In the genomic region with DNA sequence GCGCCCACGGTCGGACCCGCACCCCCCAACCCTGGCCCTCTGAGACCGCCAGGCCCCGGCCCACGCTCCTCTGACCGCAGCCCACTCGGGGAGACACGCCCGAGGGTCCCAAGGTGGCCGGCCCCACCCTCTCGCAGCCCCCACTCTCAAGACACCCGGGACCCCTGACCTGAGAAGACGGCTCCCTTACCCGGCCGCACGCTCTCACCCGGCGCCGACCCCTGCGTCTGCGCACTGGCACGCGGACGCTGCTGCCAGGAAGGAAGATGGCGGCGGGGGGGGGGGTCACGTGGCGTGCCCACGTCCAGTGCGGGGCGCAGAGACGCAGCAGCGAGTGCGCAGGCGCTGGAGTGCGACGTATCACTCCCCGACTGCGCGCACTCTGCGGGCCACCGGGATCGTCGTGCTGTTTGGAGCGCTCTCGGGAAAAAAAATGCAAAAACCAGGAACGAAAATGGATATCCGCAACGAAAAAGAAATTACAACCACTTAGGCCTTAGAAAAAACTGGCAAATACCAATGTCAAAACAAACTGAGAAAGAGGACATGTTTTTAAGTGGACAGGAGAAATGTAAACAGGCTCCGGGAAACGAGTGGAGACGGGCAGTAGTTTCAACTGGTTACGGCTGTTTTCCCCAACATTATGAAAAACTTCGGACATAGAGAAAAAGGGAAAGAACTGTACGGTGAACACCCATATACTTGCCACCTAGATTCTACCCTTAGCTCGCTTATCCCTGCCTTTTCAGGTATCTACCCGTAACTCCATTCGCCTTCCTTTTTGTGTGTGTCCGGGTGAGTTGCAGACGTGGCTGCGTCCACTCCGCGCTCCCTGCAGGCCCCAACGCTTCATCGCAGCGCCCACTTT, we compare ENCODE assay signal across 8 cellular contexts. TPM values are rescaled to one million over a fixed set of nuclear protein-coding genes. Genes with fewer than 3 reads are reported as not detected.
DNase-seq lines count a peak whose midpoint lies in the region; TF ChIP-seq lines count a peak whose summit lies in the region.

A gene (minus strand): TSS at position 236 of the 868 bp plus-strand sequence. CDS start 902 bp downstream, outside the sequence.

- H3K36me3 ChIP-seq in HAP-1 (replicated peaks) (peaks cover 49% of the 10 kb centered on the region), SJCRH30 (peaks cover 2% of the 10 kb centered on the region)

- H3K9me3 Mint-ChIP-seq in nephron progenitor cell = no peaks in the 10 kb centered on the region
- H3K9me3 Mint-ChIP-seq in stimulated activated naive CD8-positive, alpha-beta T cell treated with anti-CD3 and anti-CD28 coated beads, Interleukin-15, Interleukin-2, amounts not matched to agents 100 ng/mL and 50 ng/mL, for 24 hours = no peaks in the 10 kb centered on the region

- in situ Hi-C loops in HAP-1 (cut with MboI; ENCODE audit: low sequenced_read_pairs) = no loop called here

- peak within 1 kb of the TSS; percentile 95 for H3K4me3 ChIP-seq in HAP-1
- peak within 1 kb of the TSS; percentile 99 for H3K4me3 ChIP-seq in SJCRH30
- peak within 1 kb of the TSS; percentile 91 for H3K4me3 ChIP-seq in fibroblast of villous mesenchyme (ENCODE audit: low read depth, low read length)

- H3K9me3 ChIP-seq in HAP-1 (no peaks in the 10 kb centered on the region), SJCRH30 (replicated peaks) (no peaks in the 10 kb centered on the region)

- H3K4me1 ChIP-seq in HAP-1 (0 out of 2 replicates have a peak, but pooled peaks cover 7% of the 10 kb centered on the region), SJCRH30 (peaks cover 2% of the 10 kb centered on the region)

- no peak for TF ChIP-seq CTCF in fibroblast of villous mesenchyme (IDR thresholded peaks at IDR 0.05; ENCODE audit: insufficient read depth, low read depth, low read length)
- TF ChIP-seq CTCF in nephron progenitor cell (IDR thresholded peaks at IDR 0.05) = no peak

- peak within 1 kb of the TSS; percentile 98 for H3K27ac Mint-ChIP-seq in nephron progenitor cell
- peak within 1 kb of the TSS; percentile 94 for H3K27ac Mint-ChIP-seq in stimulated activated naive CD8-positive, alpha-beta T cell treated with anti-CD3 and anti-CD28 coated beads, Interleukin-15, Interleukin-2, amounts not matched to agents 100 ng/mL and 50 ng/mL, for 24 hours

- peaks cover 69% of the 10 kb centered on the region for H3K4me1 Mint-ChIP-seq in nephron progenitor cell
- H3K4me1 Mint-ChIP-seq in stimulated activated naive CD8-positive, alpha-beta T cell treated with anti-CD3 and anti-CD28 coated beads, Interleukin-15, Interleukin-2, amounts not matched to agents 100 ng/mL and 50 ng/mL, for 24 hours (ENCODE audit: low read depth) = peaks cover 63% of the 10 kb centered on the region

- peak within 1 kb of the TSS; percentile 58 for H3K27ac ChIP-seq in SJCRH30

- H3K27me3 Mint-ChIP-seq in nephron progenitor cell (ENCODE audit: low read depth, poor library complexity) = peaks cover 3% of the 10 kb centered on the region
- H3K27me3 Mint-ChIP-seq in stimulated activated naive CD8-positive, alpha-beta T cell treated with anti-CD3 and anti-CD28 coated beads, Interleukin-15, Interleukin-2, amounts not matched to agents 100 ng/mL and 50 ng/mL, for 24 hours = no peaks in the 10 kb centered on the region

- peaks cover 44% of the 10 kb centered on the region for H3K36me3 Mint-ChIP-seq in nephron progenitor cell (ENCODE audit: low read depth)
- H3K36me3 Mint-ChIP-seq in stimulated activated naive CD8-positive, alpha-beta T cell treated with anti-CD3 and anti-CD28 coated beads, Interleukin-15, Interleukin-2, amounts not matched to agents 100 ng/mL and 50 ng/mL, for 24 hours (ENCODE audit: low read depth) = peaks cover 53% of the 10 kb centered on the region

- DNase-seq in ELF-1 (ENCODE audit: low read depth, low spot score) (peak; percentile 96), HAP-1 (ENCODE audit: low spot score in 2 of 2) (peak; percentile 77 to 88), MV-4-11 (lab: John Stamatoyannopoulos, UW) (peak; percentile 89), SJCRH30 (peak; percentile 86 to 87), activated gamma-delta T cell treated with Interleukin-2 at 50 U/mL for 16 hours (peak; percentile 93), fibroblast of villous mesenchyme (ENCODE audit: low read depth) (peak; percentile 93), nephron progenitor cell (peak; percentile 95)

- H3K4me3 Mint-ChIP-seq in nephron progenitor cell = peak within 1 kb of the TSS; percentile 98
- peak within 1 kb of the TSS; percentile 95 for H3K4me3 Mint-ChIP-seq in stimulated activated naive CD8-positive, alpha-beta T cell treated with anti-CD3 and anti-CD28 coated beads, Interleukin-15, Interleukin-2, amounts not matched to agents 100 ng/mL and 50 ng/mL, for 24 hours

- H3K27me3 ChIP-seq in HAP-1 (ENCODE audit: low read depth) (no peaks in the 10 kb centered on the region), SJCRH30 (no peaks in the 10 kb centered on the region)

RNA-seq across cellular contexts. Expression of the gene that starts here (rescaled TPM):
- 46.9 and 52.5 TPM in 2 replicates for total RNA-seq in SJCRH30 (2014; rRNA removed; shearing (Covaris generic))
- 49.7 and 55.1 TPM in 2 replicates for total RNA-seq in fibroblast of villous mesenchyme

Comparison
In these comparisons a context has a peak if more than half of its experiments do, and no peak if none do; other contexts are left out.
1. Peak in every context shown above with its lines: DNase-seq, H3K4me3 ChIP-seq and H3K27ac ChIP-seq.